ENCODE assay signal across 1 cellular context in genomic region chr1:206737729-206738222, GRCh38.
TF ChIP-seq lines count a peak whose summit lies in the region.

No MANE protein-coding gene starts in this region.

TF ChIP-seq in K562, 482 proteins besides CTCF, POLR2A, EP300 and RAD21:
- TF ChIP-seq TRIM25 (IDR thresholded peaks at IDR 0.05; ENCODE audit: borderline replicate concordance) = no peak
- no peak for TF ChIP-seq GABPA (tag; conservative IDR thresholded peaks at IDR 0.05; ENCODE audit: low read depth)
- no peak for TF ChIP-seq FOSL1 (tag; conservative IDR thresholded peaks at IDR 0.05)
- TF ChIP-seq SUPT5H (IDR thresholded peaks at IDR 0.05) = 0 out of 2 replicates have a peak, but pooled peaks have one; percentile 8
- no peak for TF ChIP-seq HES1 (IDR thresholded peaks at IDR 0.05; ENCODE audit: low read depth)
- TF ChIP-seq NFIC (IDR thresholded peaks at IDR 0.05) = 0 out of 2 replicates have a peak, but pooled peaks have one; percentile 14
- peak; percentile 50 for TF ChIP-seq PRDM10 (IDR thresholded peaks at IDR 0.05; ENCODE audit: partially characterized antibody)
- TF ChIP-seq ZNF263 (CRISPR knock-in tag; IDR thresholded peaks at IDR 0.05; ENCODE audit: borderline replicate concordance) = peak; percentile 20; the same call in 1 of the 2 replicates
- no peak for TF ChIP-seq ZNF780A (CRISPR knock-in tag; IDR thresholded peaks at IDR 0.05)
TF ChIP-seq in K562: peak in this region for 4.
